Comparison of ENCODE assay signal across 8 cellular contexts in the genomic region with DNA sequence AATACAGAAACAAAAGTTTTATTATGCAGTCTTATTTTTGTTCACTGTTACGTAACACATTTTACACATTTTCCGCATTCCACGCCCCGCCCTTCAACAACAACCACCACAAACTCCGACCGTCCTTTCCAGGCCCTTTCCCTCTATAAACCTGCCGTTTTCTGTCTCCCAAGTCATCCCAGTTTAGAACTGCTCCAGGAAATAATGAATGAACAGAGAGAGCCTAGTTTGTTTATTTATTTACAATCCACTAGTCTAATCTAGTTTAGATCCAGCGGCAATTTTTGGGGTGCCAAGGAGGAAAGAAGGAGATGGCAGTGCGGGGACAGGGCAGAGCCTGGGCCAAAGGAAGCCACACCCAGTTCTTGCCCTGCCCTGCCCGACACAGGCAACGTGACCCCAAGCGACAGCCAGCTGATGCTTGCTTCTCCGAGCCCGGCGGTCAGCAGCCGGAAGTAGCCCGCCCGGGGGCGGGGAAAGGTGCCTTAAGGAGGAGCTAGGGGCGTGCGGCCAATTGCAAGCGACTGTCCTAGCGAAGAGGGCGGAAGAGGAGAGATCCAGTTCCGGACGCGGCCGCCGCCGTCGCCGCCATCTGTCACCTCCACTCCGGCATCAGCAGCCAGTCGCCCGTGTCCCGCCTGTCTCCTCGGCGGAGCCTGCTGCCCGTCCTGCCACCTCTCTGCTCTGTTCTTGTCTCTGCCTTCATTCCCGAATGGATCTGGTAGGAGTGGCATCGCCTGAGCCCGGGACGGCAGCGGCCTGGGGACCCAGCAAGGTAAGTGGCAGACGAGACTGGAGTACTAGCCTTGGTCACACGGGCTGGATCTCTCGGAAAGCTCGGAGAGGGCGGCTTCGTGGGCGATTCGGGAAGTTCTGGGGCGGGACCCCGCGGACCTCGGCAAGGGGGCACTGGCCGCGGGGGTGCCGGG. TPM values are rescaled to one million over a fixed set of nuclear protein-coding genes. Genes with fewer than 3 reads are reported as not detected.
DNase-seq lines count a peak whose midpoint lies in the region; ATAC-seq and TF ChIP-seq lines count a peak whose summit lies in the region.

A gene with protein sequence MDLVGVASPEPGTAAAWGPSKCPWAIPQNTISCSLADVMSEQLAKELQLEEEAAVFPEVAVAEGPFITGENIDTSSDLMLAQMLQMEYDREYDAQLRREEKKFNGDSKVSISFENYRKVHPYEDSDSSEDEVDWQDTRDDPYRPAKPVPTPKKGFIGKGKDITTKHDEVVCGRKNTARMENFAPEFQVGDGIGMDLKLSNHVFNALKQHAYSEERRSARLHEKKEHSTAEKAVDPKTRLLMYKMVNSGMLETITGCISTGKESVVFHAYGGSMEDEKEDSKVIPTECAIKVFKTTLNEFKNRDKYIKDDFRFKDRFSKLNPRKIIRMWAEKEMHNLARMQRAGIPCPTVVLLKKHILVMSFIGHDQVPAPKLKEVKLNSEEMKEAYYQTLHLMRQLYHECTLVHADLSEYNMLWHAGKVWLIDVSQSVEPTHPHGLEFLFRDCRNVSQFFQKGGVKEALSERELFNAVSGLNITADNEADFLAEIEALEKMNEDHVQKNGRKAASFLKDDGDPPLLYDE (plus strand): TSS at position 560 of the 929 bp plus-strand sequence. CDS start 153 bp downstream, at position 713.

- peaks cover 2% of the 10 kb centered on the region for H3K36me3 Mint-ChIP-seq in T-helper 1 cell treated with Interleukin-12 subunit alpha and Interleukin-12 subunit beta and Interleukin-4 antibody, amounts not matched to agents 30 μg/mL and 1 μg/mL, for 36 hours (ENCODE audit: low read depth)
- H3K36me3 Mint-ChIP-seq in progenitor cell of endocrine pancreas (ENCODE audit: insufficient read depth) = no peaks in the 10 kb centered on the region

- peaks cover 34% of the 10 kb centered on the region for H3K4me1 Mint-ChIP-seq in T-helper 1 cell treated with Interleukin-12 subunit alpha and Interleukin-12 subunit beta and Interleukin-4 antibody, amounts not matched to agents 30 μg/mL and 1 μg/mL, for 36 hours (ENCODE audit: low read depth)
- peaks cover 17% of the 10 kb centered on the region for H3K4me1 Mint-ChIP-seq in progenitor cell of endocrine pancreas (ENCODE audit: low read depth)

- DNase-seq in GM13977 (ENCODE audit: low spot score) (peak; percentile 95), NCI-H1694 (lab: John Stamatoyannopoulos, UW) (peak; percentile 72), amniotic stem cell (lab: John Stamatoyannopoulos, UW) (peak; percentile 92), left cardiac atrium (peak; percentile 99), progenitor cell of endocrine pancreas (ENCODE audit: low spot score, unreplicated experiment) (peak; percentile 92), ureter (ENCODE audit: low spot score) (peak; percentile 98)

- H3K27ac Mint-ChIP-seq in T-helper 1 cell treated with Interleukin-12 subunit alpha and Interleukin-12 subunit beta and Interleukin-4 antibody, amounts not matched to agents 30 μg/mL and 1 μg/mL, for 36 hours = peak within 1 kb of the TSS; percentile 92
- peak within 1 kb of the TSS; percentile 92 for H3K27ac Mint-ChIP-seq in progenitor cell of endocrine pancreas

- peaks cover 6% of the 10 kb centered on the region for H3K27me3 Mint-ChIP-seq in T-helper 1 cell treated with Interleukin-12 subunit alpha and Interleukin-12 subunit beta and Interleukin-4 antibody, amounts not matched to agents 30 μg/mL and 1 μg/mL, for 36 hours (ENCODE audit: low read depth)
- no peaks in the 10 kb centered on the region for H3K27me3 Mint-ChIP-seq in progenitor cell of endocrine pancreas

- in situ Hi-C loops in GM13977 (cut with MboI; ENCODE audit: low pct_unique_long_range_greater_than_20kb, low sequenced_read_pairs, unreplicated experiment) = no loop called here

- intact Hi-C loops in left cardiac atrium (cut with DNase I) = no loop called here

- peak within 1 kb of the TSS; percentile 99 for H3K4me3 Mint-ChIP-seq in T-helper 1 cell treated with Interleukin-12 subunit alpha and Interleukin-12 subunit beta and Interleukin-4 antibody, amounts not matched to agents 30 μg/mL and 1 μg/mL, for 36 hours
- H3K4me3 Mint-ChIP-seq in progenitor cell of endocrine pancreas (ENCODE audit: low read depth) = peak within 1 kb of the TSS; percentile 100

- peak; percentile 98 for ATAC-seq in HG02884 (IDR thresholded peaks at IDR 0.05; ENCODE audit: unreplicated experiment)
- ATAC-seq in left cardiac atrium = peak; percentile 99

- TF ChIP-seq CTCF in GM13977 (IDR thresholded peaks at IDR 0.05; ENCODE audit: extremely low read depth, insufficient read depth, missing control alignments) (no peak), progenitor cell of endocrine pancreas (IDR thresholded peaks at IDR 0.05; ENCODE audit: unreplicated experiment) (no peak)

- no peaks in the 10 kb centered on the region for H3K9me3 Mint-ChIP-seq in T-helper 1 cell treated with Interleukin-12 subunit alpha and Interleukin-12 subunit beta and Interleukin-4 antibody, amounts not matched to agents 30 μg/mL and 1 μg/mL, for 36 hours
- H3K9me3 Mint-ChIP-seq in progenitor cell of endocrine pancreas (ENCODE audit: low read depth) = no peaks in the 10 kb centered on the region

RNA-seq across cellular contexts. Expression of the gene that starts here (rescaled TPM):
- total RNA-seq in left cardiac atrium = 10 to 100 TPM; 42.4 to 49.1 TPM
- total RNA-seq in progenitor cell of endocrine pancreas = 52.7 and 52.8 TPM in 2 replicates
- total RNA-seq in ureter = 73.4 TPM

Comparison
In these comparisons a context has a peak if more than half of its experiments do, and no peak if none do; other contexts are left out.
1. Peak in every context shown above with its lines: DNase-seq and ATAC-seq.